1 cellular context compared by ENCODE assay signal in the genomic region with DNA sequence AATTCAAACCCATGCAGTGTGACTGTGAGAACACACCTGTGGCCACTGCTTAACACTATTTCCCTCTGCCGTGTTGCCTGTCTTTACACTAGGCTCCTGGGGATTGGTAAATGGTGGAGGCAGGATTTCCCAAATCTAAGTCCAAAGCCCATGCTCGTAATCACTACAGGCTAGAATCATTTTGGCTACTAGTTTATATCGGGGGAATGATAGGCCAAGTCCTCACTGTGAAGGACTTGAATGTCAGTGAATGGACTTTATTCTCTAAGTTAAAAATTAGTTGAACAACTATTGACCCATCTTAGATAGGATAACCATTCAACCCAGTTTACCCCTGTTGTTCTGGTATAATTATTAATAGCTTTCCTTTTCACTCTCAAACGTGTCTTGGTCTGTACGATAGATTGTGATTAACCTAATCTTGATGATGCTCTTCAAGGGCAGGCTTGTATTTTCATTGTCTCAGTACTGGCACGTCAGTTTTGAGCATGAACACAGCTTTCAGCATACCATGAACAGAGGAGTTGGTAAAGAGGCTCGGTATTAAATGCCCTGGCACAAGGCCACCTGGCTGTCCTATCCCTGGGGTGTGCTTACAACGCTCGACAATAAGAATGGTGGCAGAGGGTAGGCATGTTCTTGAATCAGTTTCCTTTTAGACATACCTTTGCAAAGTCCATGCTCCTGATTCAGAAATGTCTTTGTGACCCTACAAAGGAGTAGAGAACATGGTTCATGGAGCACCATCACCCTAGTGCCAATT.
TF ChIP-seq lines count a peak whose summit lies in the region.

No MANE protein-coding gene starts in this region.

TF ChIP-seq in IMR-90, 13 proteins besides CTCF, POLR2A, EP300 and RAD21 (continued from another document):
- TF ChIP-seq MAZ (IDR thresholded peaks at IDR 0.05; ENCODE audit: borderline replicate concordance, low read depth, low read length), result no peak
- no peak for TF ChIP-seq CEBPB (IDR thresholded peaks at IDR 0.05; ENCODE audit: low read depth, low read length)
- no peak for TF ChIP-seq BHLHE40 (IDR thresholded peaks at IDR 0.05; ENCODE audit: low read depth, low read length)
- TF ChIP-seq MXI1 (IDR thresholded peaks at IDR 0.05; ENCODE audit: borderline replicate concordance, low read depth, low read length), result no peak
